8 cellular contexts compared by ENCODE assay signal in genomic region chrX:129600981-129601424, GRCh38. TPM values are rescaled to one million over a fixed set of nuclear protein-coding genes. Genes with fewer than 3 reads are reported as not detected.
DNase-seq lines count a peak whose midpoint lies in the region; ATAC-seq and TF ChIP-seq lines count a peak whose summit lies in the region.

No MANE protein-coding gene starts in this region.

- H2AFZ ChIP-seq in DND-41 (ENCODE audit: low read depth, low read length): no peak overlapping the region
- H2AFZ ChIP-seq in neuronal stem cell (ENCODE audit: low read length): no peak overlapping the region

- ATAC-seq in DND-41 (ENCODE audit: insufficient read depth, low read depth): peak; percentile 54
- peak in 1 of 2 donors; percentile 57 for ATAC-seq in upper lobe of left lung (ENCODE audit: low FRiP score in 2 of 2)
- ATAC-seq in GM18868 (IDR thresholded peaks at IDR 0.05; ENCODE audit: unreplicated experiment): no peak

- H3K4me1 ChIP-seq in DND-41 (ENCODE audit: insufficient read depth, low read length) (peaks cover 17% of the 10 kb centered on the region), upper lobe of left lung (peaks cover 0 to 14% (median 4%) of the 10 kb centered on the region in 4 donors), neuronal stem cell (ENCODE audit: control insufficient read depth in 2 of 2, insufficient read depth in 1 of 2, low read depth in 1 of 2, low read length in 2 of 2) (peaks cover 0 to 4% of the 10 kb centered on the region in 2 donors)

- no peak overlapping the region for H2BK5ac ChIP-seq in neuronal stem cell (ENCODE audit: low read length)

- no peak for TF ChIP-seq EP300 in upper lobe of left lung (IDR thresholded peaks at IDR 0.05)

- no peak overlapping the region for H3K14ac ChIP-seq in neuronal stem cell (ENCODE audit: low read length)

- peak; percentile 49 for DNase-seq in DND-41
- peak; percentile 49 for DNase-seq in NAMALWA (ENCODE audit: low spot score)
- peak; percentile 27 for DNase-seq in brain microvascular endothelial cell
- no peak for DNase-seq in kidney epithelial cell (ENCODE audit: low read depth)
- peak in 1 of 2 donors; percentile 35 for DNase-seq in upper lobe of left lung
- DNase-seq in neuronal stem cell (ENCODE audit: low spot score): no peak

- in situ Hi-C loops in brain microvascular endothelial cell (cut with HindIII; ENCODE audit: low pct_ligation_motif_present, low sequenced_read_pairs): no loop called here

- no peak overlapping the region for H2BK12ac ChIP-seq in neuronal stem cell (ENCODE audit: low read length)

- no peak overlapping the region for H2BK120ac ChIP-seq in neuronal stem cell (ENCODE audit: low read depth, low read length)

- 16 to 39% methylated on average over 5 to 11 of the region's 11 CpGs for WGBS in upper lobe of left lung, 2 donors
- WGBS in neuronal stem cell (ENCODE audit: extremely low coverage in 2 of 2, insufficient read length in 2 of 2, insufficient replicate concordance in 1 of 2), 2 donors: no CpG with 5 or more reads among the region's 11 CpGs

- H3K23ac ChIP-seq in neuronal stem cell (ENCODE audit: low read depth, low read length, poor library complexity): no peak overlapping the region

- TF ChIP-seq CTCF in 22Rv1 (IDR thresholded peaks at IDR 0.05) (peak; percentile 69), DND-41 (IDR thresholded peaks at IDR 0.05; ENCODE audit: borderline replicate concordance, extremely low read depth, low read length, poor library complexity, severe bottlenecking) (peak; percentile 79), brain microvascular endothelial cell (IDR thresholded peaks at IDR 0.05; ENCODE audit: low read depth, low read length, missing control alignments) (peak; percentile 72), kidney epithelial cell (IDR thresholded peaks at IDR 0.05; ENCODE audit: insufficient read depth, low read length, poor library complexity, severe bottlenecking) (peak; percentile 70), upper lobe of left lung (IDR thresholded peaks at IDR 0.05) (peak in 5 of 6 experiments; percentile 28 to 48 (median 32))

- no peak for TF ChIP-seq POLR2A in upper lobe of left lung (IDR thresholded peaks at IDR 0.05)

- no peaks in the 10 kb centered on the region for H3K79me1 ChIP-seq in neuronal stem cell (ENCODE audit: low read depth, low read length)

- H3K9me3 ChIP-seq in DND-41 (ENCODE audit: insufficient read depth, low read length, severe bottlenecking) (no peaks in the 10 kb centered on the region), upper lobe of left lung (no peaks in the 10 kb centered on the region), neuronal stem cell (replicated peaks in 1 of 2; ENCODE audit: control insufficient read depth in 2 of 2, insufficient read depth in 1 of 2, low read depth in 1 of 2, low read length in 2 of 2) (no peaks in the 10 kb centered on the region)

- H4K91ac ChIP-seq in neuronal stem cell (ENCODE audit: low read depth, low read length, poor library complexity): no peak overlapping the region

- no peak overlapping the region for H2AK5ac ChIP-seq in neuronal stem cell (ENCODE audit: low read depth, low read length)

- no peak overlapping the region for H3K9ac ChIP-seq in DND-41 (ENCODE audit: low read depth, low read length)
- no peak overlapping the region for H3K9ac ChIP-seq in neuronal stem cell (ENCODE audit: low read depth, low read length, poor library complexity)

- H3K4me2 ChIP-seq in DND-41 (ENCODE audit: insufficient read depth, low read length) (no peak overlapping the region), neuronal stem cell (ENCODE audit: insufficient read depth, low read length, poor library complexity, severe bottlenecking) (no peak overlapping the region)

- H3K27ac ChIP-seq in 22Rv1 (no peak overlapping the region), DND-41 (ENCODE audit: low read length) (no peak overlapping the region), brain microvascular endothelial cell (no peak overlapping the region), upper lobe of left lung (no peak overlapping the region), neuronal stem cell (replicated peaks; ENCODE audit: low read length) (no peak overlapping the region)

- no peaks in the 10 kb centered on the region for H3K27me3 ChIP-seq in DND-41 (ENCODE audit: insufficient read depth, low read length, poor library complexity)
- no peaks in the 10 kb centered on the region for H3K27me3 ChIP-seq in brain microvascular endothelial cell (replicated peaks)
- no peaks in the 10 kb centered on the region for H3K27me3 ChIP-seq in kidney epithelial cell (ENCODE audit: control insufficient read depth, insufficient read depth, low read length)
- no peaks in the 10 kb centered on the region for H3K27me3 ChIP-seq in upper lobe of left lung
- H3K27me3 ChIP-seq in neuronal stem cell (ENCODE audit: control insufficient read depth in 3 of 3, insufficient read depth in 3 of 3, low read depth in 1 of 3, low read length in 3 of 3): no peaks in the 10 kb centered on the region

- no peak overlapping the region for H3K4me3 ChIP-seq in DND-41 (ENCODE audit: low read depth in 1 of 2, low read length in 2 of 2)
- H3K4me3 ChIP-seq in brain microvascular endothelial cell (ENCODE audit: low read depth, low read length): no peak overlapping the region
- no peak overlapping the region for H3K4me3 ChIP-seq in kidney epithelial cell (ENCODE audit: low read depth, low read length)
- H3K4me3 ChIP-seq in upper lobe of left lung: no peak overlapping the region
- no peak overlapping the region for H3K4me3 ChIP-seq in neuronal stem cell (ENCODE audit: low read length in 2 of 2)

- H4K8ac ChIP-seq in neuronal stem cell (ENCODE audit: low read depth, low read length): no peak overlapping the region

- H3K36me3 ChIP-seq in DND-41 (ENCODE audit: insufficient read depth, low read length) (no peaks in the 10 kb centered on the region), brain microvascular endothelial cell (replicated peaks) (no peaks in the 10 kb centered on the region), kidney epithelial cell (ENCODE audit: control insufficient read depth, insufficient read depth, low read length) (no peaks in the 10 kb centered on the region), upper lobe of left lung (no peaks in the 10 kb centered on the region), neuronal stem cell (replicated peaks in 1 of 2; ENCODE audit: control insufficient read depth in 2 of 2, insufficient read depth in 2 of 2, low read length in 2 of 2) (peaks cover 0 to 13% of the 10 kb centered on the region in 2 donors)

- H4K20me1 ChIP-seq in DND-41 (ENCODE audit: insufficient read depth, low read length): no peaks in the 10 kb centered on the region

- no peak overlapping the region for H2BK15ac ChIP-seq in neuronal stem cell (ENCODE audit: low read length)

- no peak overlapping the region for H3K4ac ChIP-seq in neuronal stem cell (ENCODE audit: low read length)

- no peak overlapping the region for H3K18ac ChIP-seq in neuronal stem cell (ENCODE audit: low read length)

- H3K79me2 ChIP-seq in DND-41 (ENCODE audit: insufficient read depth, low read length): no peaks in the 10 kb centered on the region

RNA-seq across cellular contexts. Expression of gene APLN, which starts 53.8 kb away (rescaled TPM):
- total RNA-seq in kidney epithelial cell (0.14 and 0.17 TPM in 2 replicates), upper lobe of left lung (10 to 100 TPM in 1 of 6 donors, 1 to 10 TPM in 3, under 1 TPM in 1, not detected in 1; 0.49 to 14.2 (median 1.7) TPM)
- 1.2 TPM for polyA plus RNA-seq in neuronal stem cell (2013, experiment 1 of 2)
- polyA plus RNA-seq in neuronal stem cell (2013, experiment 2 of 2): 1.4 TPM

Comparison
In these comparisons a context has a peak if more than half of its experiments do, and no peak if none do; other contexts are left out.
1. DNase-seq: peak in DND-41 (single experiment), NAMALWA (single experiment) and brain microvascular endothelial cell (single experiment); none in kidney epithelial cell (single experiment) and neuronal stem cell (single experiment).
2. Peak in every context shown above with its lines, with median percentiles within 50 percentile points of each other: CTCF ChIP-seq.